ENCODE assay signal across 10 cellular contexts in the genomic region with DNA sequence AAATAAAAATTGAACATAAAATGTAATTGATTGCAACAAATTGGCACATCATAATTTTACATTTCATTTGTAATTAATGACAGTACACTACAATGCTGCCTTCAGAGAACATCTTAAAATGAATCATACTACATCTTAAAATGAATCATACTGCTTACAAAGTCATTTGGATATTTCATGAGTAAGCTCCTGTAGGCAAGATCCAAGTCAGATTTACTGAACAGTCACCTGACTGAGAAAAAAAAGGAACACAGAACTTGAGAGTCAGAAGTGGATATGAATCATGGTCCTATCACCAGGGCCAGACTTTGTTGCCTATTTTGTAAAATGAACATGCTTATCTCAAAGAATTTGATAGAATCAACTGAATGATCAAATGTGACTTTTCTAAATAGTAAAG. TPM values are rescaled to one million over a fixed set of nuclear protein-coding genes. Genes with fewer than 3 reads are reported as not detected.
DNase-seq lines count a peak whose midpoint lies in the region; ATAC-seq and TF ChIP-seq lines count a peak whose summit lies in the region.
"Had no signal": no experiment of that assay in that cellular context is flagged by ENCODE, and none has a peak within 500 bp of the region (broad histone marks: within the 10 kb centered on the region; RNA-seq: fewer than 3 reads in every experiment).

No MANE protein-coding gene starts in this region.

- DNase-seq in activated T-cell treated with anti-CD3 and anti-CD28 coated beads, Interleukin-2, amount 50 U/mL, for 24 hours: no peak
- DNase-seq in activated T-cell treated with anti-CD3 and anti-CD28 coated beads, Interleukin-2, amount 50 U/mL, for 48 hours: no peak
- no peak for DNase-seq in activated naive CD8-positive, alpha-beta T cell treated with anti-CD3 and anti-CD28 coated beads, Interleukin-2, amount 50 U/mL, for 24 hours
- DNase-seq in omental fat pad (ENCODE audit: low spot score): no peak
- DNase-seq in NCI-H774 (lab: John Stamatoyannopoulos, UW): no peak
- DNase-seq in testis: no peak
- DNase-seq: DND-41 had no signal

- TF ChIP-seq CTCF in omental fat pad (IDR thresholded peaks at IDR 0.05) (no peak), testis (IDR thresholded peaks at IDR 0.05) (no peak)

- H3K9me3 Mint-ChIP-seq in activated T-cell treated with anti-CD3 and anti-CD28 coated beads, Interleukin-2, amount 50 U/mL, for 24 hours: no peaks in the 10 kb centered on the region
- H3K9me3 Mint-ChIP-seq in activated naive CD8-positive, alpha-beta T cell treated with anti-CD3 and anti-CD28 coated beads, Interleukin-2, amount 50 U/mL, for 24 hours: no peaks in the 10 kb centered on the region

- peaks cover 51% of the 10 kb centered on the region for H3K4me1 Mint-ChIP-seq in activated T-cell treated with anti-CD3 and anti-CD28 coated beads, Interleukin-2, amount 50 U/mL, for 24 hours (ENCODE audit: low read depth)
- peaks cover 28% of the 10 kb centered on the region for H3K4me1 Mint-ChIP-seq in activated naive CD8-positive, alpha-beta T cell treated with anti-CD3 and anti-CD28 coated beads, Interleukin-2, amount 50 U/mL, for 24 hours

- H3K4me1 ChIP-seq in testis: no peaks in the 10 kb centered on the region

- intact Hi-C loops in testis (cut with DNase I; ENCODE audit: low total_unique reads): no loop called here

- peak; percentile 67 for ATAC-seq in HG03196 (IDR thresholded peaks at IDR 0.05; ENCODE audit: unreplicated experiment)
- ATAC-seq in activated naive CD8-positive, alpha-beta T cell treated with anti-CD3 and anti-CD28 coated beads, Interleukin-2, amount 50 U/mL, for 24 hours: peak; percentile 98
- ATAC-seq in omental fat pad (ENCODE audit: low FRiP score): peak; percentile 93
- no peak for ATAC-seq in GM18907 (IDR thresholded peaks at IDR 0.05; ENCODE audit: unreplicated experiment)

- no peaks in the 10 kb centered on the region for H3K9me3 ChIP-seq in testis
- H3K9me3 ChIP-seq: neutrophil had no signal

- no peak overlapping the region for H3K4me3 ChIP-seq in testis

- H3K27ac ChIP-seq in testis: no peak overlapping the region
- H3K27ac ChIP-seq: neutrophil had no signal

- H3K4me3 Mint-ChIP-seq in activated T-cell treated with anti-CD3 and anti-CD28 coated beads, Interleukin-2, amount 50 U/mL, for 24 hours: peak overlapping the region; percentile 23
- H3K4me3 Mint-ChIP-seq in activated naive CD8-positive, alpha-beta T cell treated with anti-CD3 and anti-CD28 coated beads, Interleukin-2, amount 50 U/mL, for 24 hours: no peak overlapping the region

- peak overlapping the region; percentile 87 for H3K27ac Mint-ChIP-seq in activated T-cell treated with anti-CD3 and anti-CD28 coated beads, Interleukin-2, amount 50 U/mL, for 24 hours
- peak overlapping the region; percentile 57 for H3K27ac Mint-ChIP-seq in activated naive CD8-positive, alpha-beta T cell treated with anti-CD3 and anti-CD28 coated beads, Interleukin-2, amount 50 U/mL, for 24 hours

- no peaks in the 10 kb centered on the region for H3K27me3 ChIP-seq in testis
- H3K27me3 ChIP-seq: neutrophil had no signal

- no peak for TF ChIP-seq POLR2A in testis (IDR thresholded peaks at IDR 0.05)

- no peaks in the 10 kb centered on the region for H3K27me3 Mint-ChIP-seq in activated T-cell treated with anti-CD3 and anti-CD28 coated beads, Interleukin-2, amount 50 U/mL, for 24 hours
- no peaks in the 10 kb centered on the region for H3K27me3 Mint-ChIP-seq in activated naive CD8-positive, alpha-beta T cell treated with anti-CD3 and anti-CD28 coated beads, Interleukin-2, amount 50 U/mL, for 24 hours

- H3K36me3 Mint-ChIP-seq in activated T-cell treated with anti-CD3 and anti-CD28 coated beads, Interleukin-2, amount 50 U/mL, for 24 hours (ENCODE audit: low read depth): peaks cover 59% of the 10 kb centered on the region
- H3K36me3 Mint-ChIP-seq in activated naive CD8-positive, alpha-beta T cell treated with anti-CD3 and anti-CD28 coated beads, Interleukin-2, amount 50 U/mL, for 24 hours (ENCODE audit: low read depth): peaks cover 25% of the 10 kb centered on the region

- H3K36me3 ChIP-seq in testis (ENCODE audit: low read depth, missing control alignments): no peaks in the 10 kb centered on the region

RNA-seq across cellular contexts. Expression of a gene that starts 32.7 kb away (rescaled TPM):
- total RNA-seq in omental fat pad: 100 to 1,000 TPM; 119 to 282 (median 171) TPM
- total RNA-seq in testis: 100 to 1,000 TPM in 1 of 2 donors, 10 to 100 TPM in 1; 88.1 to 110 TPM
- polyA plus RNA-seq in testis (ENCODE audit: insufficient read depth, low read depth, low replicate concordance): 118 TPM

RNA-seq across cellular contexts. Expression of a gene that starts 59.7 kb away (rescaled TPM):
- total RNA-seq in omental fat pad (10 to 100 TPM; 26.2 to 43.6 (median 40.6) TPM), testis (10 to 100 TPM; 38.5 to 39.4 TPM)
- 3.8 TPM for polyA plus RNA-seq in testis (ENCODE audit: insufficient read depth, low read depth, low replicate concordance)
